ENCODE assay signal across 12 cellular contexts in the genomic region with DNA sequence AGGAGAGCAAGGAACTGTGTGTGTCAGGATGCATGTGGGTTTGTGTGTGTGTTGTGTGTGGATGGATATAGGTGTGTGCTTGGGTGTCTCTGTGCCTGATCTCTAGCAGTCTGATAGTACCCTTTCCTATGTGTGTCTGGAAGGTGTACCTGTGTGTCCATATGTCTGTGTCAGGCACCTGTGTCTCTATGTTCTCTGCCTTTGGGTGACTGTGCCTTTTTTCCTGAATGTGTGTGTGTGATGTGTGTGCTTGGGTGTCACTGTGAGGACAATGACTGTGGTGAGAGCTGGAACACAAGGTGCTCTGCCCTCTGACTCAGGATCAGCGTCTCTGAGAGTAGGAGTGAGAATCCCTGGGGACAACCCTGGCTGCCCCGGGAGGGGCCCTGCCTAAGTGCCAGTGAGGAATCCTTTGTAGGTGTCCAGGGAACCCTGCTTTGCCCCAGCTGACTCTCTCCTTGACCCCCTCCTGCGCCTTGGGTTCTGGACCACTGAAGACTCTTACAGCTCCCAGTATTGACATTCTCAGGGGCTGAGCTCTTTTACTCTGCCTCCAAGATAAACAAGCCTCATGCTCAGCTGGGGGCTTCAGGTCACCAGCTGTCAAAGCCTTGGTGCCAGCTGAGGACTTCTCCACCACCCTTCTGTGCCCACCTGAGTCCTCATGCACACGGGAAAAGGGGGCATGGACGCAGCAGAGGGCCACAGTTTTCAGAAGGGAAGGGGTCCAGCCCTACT. TPM values are rescaled to one million over a fixed set of nuclear protein-coding genes. Genes with fewer than 3 reads are reported as not detected.
DNase-seq lines count a peak whose midpoint lies in the region; ATAC-seq and TF ChIP-seq lines count a peak whose summit lies in the region.
"Had no signal": no experiment of that assay in that cellular context is flagged by ENCODE, and none has a peak within 500 bp of the region (broad histone marks: within the 10 kb centered on the region; RNA-seq: fewer than 3 reads in every experiment).

No MANE protein-coding gene starts in this region.

- intact Hi-C loops in Calu3 (cut with micrococcal nuclease; ENCODE audit: unreplicated experiment) = no loop called here

- H3K4me1 ChIP-seq in endocrine pancreas (ENCODE audit: control insufficient read depth, insufficient read depth, low read length) (no peaks in the 10 kb centered on the region), osteoblast (ENCODE audit: insufficient read depth, low read length) (peaks cover 4% of the 10 kb centered on the region)

- H4K20me1 ChIP-seq in osteoblast (ENCODE audit: insufficient read depth, low read length) = peaks cover 3% of the 10 kb centered on the region

- no peak overlapping the region for H2AFZ ChIP-seq in osteoblast (ENCODE audit: low read length)

- DNase-seq in Calu3 (no peak), LHCN-M2 (ENCODE audit: low read depth) (peak; percentile 34), osteoblast (ENCODE audit: insufficient read length, low spot score, missing footprints) (peak; percentile 95), HFFc6 (no peak)
- no peak for DNase-seq in activated CD4-positive, alpha-beta T cell treated with anti-CD3 and anti-CD28 coated beads for 1 hour
- DNase-seq: foreskin melanocyte had no signal

- CTCF ChIA-PET in Calu3 (lab: Charles Lee) = no interaction called here

- H3K4me3 Mint-ChIP-seq in Calu3 (ENCODE audit: low read depth, unreplicated experiment) (peak overlapping the region; percentile 58), HFFc6 (no peak overlapping the region)
- H3K4me3 Mint-ChIP-seq: stimulated activated naive CD8-positive, alpha-beta T cell treated with anti-CD3 and anti-CD28 coated beads, Interleukin-15, Interleukin-2, amounts not matched to agents 100 ng/mL and 50 ng/mL, for 24 hours had no signal

- peak overlapping the region; percentile 67 for H3K4me2 ChIP-seq in osteoblast (ENCODE audit: insufficient read depth, low read length)

- H3K36me3 ChIP-seq in endocrine pancreas (ENCODE audit: control insufficient read depth, insufficient read depth, low read length) (no peaks in the 10 kb centered on the region), osteoblast (ENCODE audit: insufficient read depth, low read length) (no peaks in the 10 kb centered on the region)

- ATAC-seq in HG03342 (IDR thresholded peaks at IDR 0.05; ENCODE audit: unreplicated experiment) = no peak

- H3K9me3 ChIP-seq in endocrine pancreas (ENCODE audit: control insufficient read depth, low read length) (no peaks in the 10 kb centered on the region), osteoblast (ENCODE audit: low read depth, low read length) (no peaks in the 10 kb centered on the region)

- BruUV-seq in Calu3 (replicated peaks; lab: Mats Ljungman, UMichigan) = no TSS peak

- TF ChIP-seq CTCF in Calu3 (IDR thresholded peaks at IDR 0.05; ENCODE audit: unreplicated experiment) (no peak), osteoblast (IDR thresholded peaks at IDR 0.05; ENCODE audit: extremely low read depth, low read depth, low read length) (no peak), HFFc6 (IDR thresholded peaks at IDR 0.05) (no peak)

- no peaks in the 10 kb centered on the region for H3K9me3 Mint-ChIP-seq in Calu3 (ENCODE audit: low read depth, unreplicated experiment)
- no peaks in the 10 kb centered on the region for H3K9me3 Mint-ChIP-seq in HFFc6
- H3K9me3 Mint-ChIP-seq: activated naive CD4-positive, alpha-beta T cell treated with anti-CD3 and anti-CD28 coated beads, Interleukin-2, amount 10 ng/mL, durations not matched to agents 7 days and 5 days; stimulated activated naive CD8-positive, alpha-beta T cell treated with anti-CD3 and anti-CD28 coated beads, Interleukin-15, Interleukin-2, amounts not matched to agents 100 ng/mL and 50 ng/mL, for 24 hours had no signal

- H3K27me3 ChIP-seq in endocrine pancreas (ENCODE audit: control insufficient read depth, insufficient read depth, low read length) (peaks cover 7% of the 10 kb centered on the region), osteoblast (ENCODE audit: insufficient read depth, low read length) (peaks cover 55% of the 10 kb centered on the region)

- no peak overlapping the region for H3K4me3 ChIP-seq in endocrine pancreas (ENCODE audit: control insufficient read depth, insufficient read depth, low read length)
- peak overlapping the region; percentile 59 for H3K4me3 ChIP-seq in osteoblast (ENCODE audit: insufficient read depth, low read length)

- H3K4me1 Mint-ChIP-seq in Calu3 (ENCODE audit: low read depth, unreplicated experiment) (peaks cover 39% of the 10 kb centered on the region), HFFc6 (ENCODE audit: low read depth) (peaks cover 17% of the 10 kb centered on the region)

- H3K27ac ChIP-seq in osteoblast (ENCODE audit: low read depth, low read length) = no peak overlapping the region

- H3K9ac ChIP-seq in endocrine pancreas (ENCODE audit: control insufficient read depth, insufficient read depth, low read length) = peak overlapping the region; percentile 36

- H3K27me3 Mint-ChIP-seq in Calu3 (ENCODE audit: unreplicated experiment) (peaks cover 90% of the 10 kb centered on the region), HFFc6 (ENCODE audit: insufficient read depth) (peaks cover 40% of the 10 kb centered on the region)

- H3K36me3 Mint-ChIP-seq in Calu3 (ENCODE audit: insufficient read depth, unreplicated experiment) (peaks cover 23% of the 10 kb centered on the region), HFFc6 (ENCODE audit: low read depth) (no peaks in the 10 kb centered on the region)

- no peaks in the 10 kb centered on the region for H3K79me2 ChIP-seq in osteoblast (ENCODE audit: insufficient read depth, low read length)

- no peak overlapping the region for H3K27ac Mint-ChIP-seq in Calu3 (ENCODE audit: unreplicated experiment)
- no peak overlapping the region for H3K27ac Mint-ChIP-seq in HFFc6
- H3K27ac Mint-ChIP-seq: activated naive CD4-positive, alpha-beta T cell treated with anti-CD3 and anti-CD28 coated beads, Interleukin-2, amount 10 ng/mL, durations not matched to agents 7 days and 5 days; stimulated activated naive CD8-positive, alpha-beta T cell treated with anti-CD3 and anti-CD28 coated beads, Interleukin-15, Interleukin-2, amounts not matched to agents 100 ng/mL and 50 ng/mL, for 24 hours had no signal

RNA-seq across cellular contexts. Expression of gene EFNA3, which starts 0.7 kb away (rescaled TPM):
- total RNA-seq in Calu3 (2022) = 1.7 and 3.4 TPM in 2 replicates
- total RNA-seq in LHCN-M2 (2014; rRNA removed) = 1.7 and 2.1 TPM in 2 replicates
- polyA plus RNA-seq in LHCN-M2 (2012) = 3.9 TPM
- total RNA-seq in osteoblast = 1.4 and 2.1 TPM in 2 replicates
- total RNA-seq in HFFc6 (2021; fragmentation: NEBNext Ultra II Directional; extraction: Animal tissue kit (Norgen Biotek cat#: 25700)) = under 1 TPM; 0.25 to 0.87 (median 0.55) TPM

RNA-seq across cellular contexts. Expression of gene EFNA4, which starts 14.4 kb away (rescaled TPM):
- total RNA-seq in Calu3 (2022) = 12.6 and 13.9 TPM in 2 replicates
- total RNA-seq in LHCN-M2 (2014; rRNA removed) = 8.0 and 8.7 TPM in 2 replicates
- 7.1 TPM for polyA plus RNA-seq in LHCN-M2 (2012)
- 3.5 and 3.6 TPM in 2 replicates for total RNA-seq in osteoblast
- 1 to 10 TPM; 3.6 to 5.6 (median 4.8) TPM for total RNA-seq in HFFc6 (2021; fragmentation: NEBNext Ultra II Directional; extraction: Animal tissue kit (Norgen Biotek cat#: 25700))

RNA-seq across cellular contexts. Expression of gene ADAM15, which starts 26.8 kb away (rescaled TPM):
- total RNA-seq in Calu3 (2022) (99.1 and 103 TPM in 2 replicates), LHCN-M2 (2014; rRNA removed) (82.4 and 86.7 TPM in 2 replicates), osteoblast (89.0 and 101 TPM in 2 replicates)
- polyA plus RNA-seq in LHCN-M2 (2012) = 55.8 TPM
- total RNA-seq in HFFc6 (2021; fragmentation: NEBNext Ultra II Directional; extraction: Animal tissue kit (Norgen Biotek cat#: 25700)) = 10 to 100 TPM; 51.1 to 66.9 (median 63.7) TPM

RNA-seq across cellular contexts. Expression of gene DCST1, which starts 44.3 kb away (rescaled TPM):
- total RNA-seq in Calu3 (2022) = 0.17 TPM in 1 of 2 replicates, not detected in the other
- not detected in 2 replicates for total RNA-seq in LHCN-M2 (2014; rRNA removed)
- not detected for polyA plus RNA-seq in LHCN-M2 (2012)
- total RNA-seq in osteoblast = not detected in 2 replicates
- not detected for total RNA-seq in HFFc6 (2021; fragmentation: NEBNext Ultra II Directional; extraction: Animal tissue kit (Norgen Biotek cat#: 25700))
- total RNA-seq: pulmonary artery endothelial cell; T-helper 2 cell treated with Interferon-gamma antibody and Interleukin-4, amounts not matched to agents 100 ng/mL and 5 ng/mL, for 36 hours had no signal

RNA-seq across cellular contexts. Expression of gene DCST2, which starts 44.3 kb away (rescaled TPM):
- total RNA-seq in Calu3 (2022) = 1.4 and 1.5 TPM in 2 replicates
- 0.11 and 0.13 TPM in 2 replicates for total RNA-seq in LHCN-M2 (2014; rRNA removed)
- polyA plus RNA-seq in LHCN-M2 (2012) = not detected
- total RNA-seq in osteoblast = not detected in 2 replicates
- under 1 TPM in 2 of 6 experiments, not detected in 4; 0.08 to 0.14 TPM for total RNA-seq in HFFc6 (2021; fragmentation: NEBNext Ultra II Directional; extraction: Animal tissue kit (Norgen Biotek cat#: 25700))

Comparison
In these comparisons a context has a peak if more than half of its experiments do, and no peak if none do; other contexts are left out.
1. DNase-seq: peak in LHCN-M2 (single experiment) and osteoblast (single experiment); none in Calu3 (single experiment), HFFc6 (single experiment) and activated CD4-positive, alpha-beta T cell treated with anti-CD3 and anti-CD28 coated beads for 1 hour (single experiment).